Comparison of ENCODE assay signal across 18 cellular contexts in the genomic region with DNA sequence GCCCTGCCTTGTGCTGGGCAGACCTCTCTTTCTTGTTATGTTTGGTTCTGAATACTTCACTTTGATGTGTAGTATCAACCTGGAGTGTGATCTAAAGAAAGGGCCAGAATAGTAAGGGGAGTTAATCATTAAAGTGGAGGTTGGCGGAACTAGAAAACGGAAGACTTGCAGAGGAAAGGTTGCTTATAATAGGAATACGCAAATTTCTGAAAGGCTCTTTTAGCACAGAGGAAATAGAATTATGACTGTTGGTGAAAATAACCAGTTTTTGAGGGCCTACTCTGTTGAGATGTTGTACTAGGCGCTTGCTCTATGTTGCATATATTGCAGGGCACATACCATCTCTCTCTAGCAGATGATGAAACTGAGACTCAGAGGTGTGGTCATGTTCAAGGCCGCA.
A peak's percentile ranks its signal among the peaks of the same experiment; 100 is the strongest.
DNase-seq lines count a peak whose midpoint lies in the region; ATAC-seq and TF ChIP-seq lines count a peak whose summit lies in the region.
"Had no signal": no experiment of that assay in that cellular context is flagged by ENCODE, and none has a peak within 500 bp of the region (broad histone marks: within the 10 kb centered on the region; RNA-seq: fewer than 3 reads in every experiment).

No MANE protein-coding gene starts in this region.

- peak; percentile 6 for TF ChIP-seq POLR2A in GM15510 (IDR thresholded peaks at IDR 0.05; ENCODE audit: borderline replicate concordance, extremely low read depth, insufficient read length)

- peaks cover 11% of the 10 kb centered on the region for H3K4me1 Mint-ChIP-seq in T-helper 2 cell treated with Interferon-gamma antibody and Interleukin-4, amounts not matched to agents 5 μg/mL and 100 μg/mL, for 36 hours (ENCODE audit: low read depth)

- no peak overlapping the region for H3K27ac Mint-ChIP-seq in T-helper 2 cell treated with Interferon-gamma antibody and Interleukin-4, amounts not matched to agents 5 μg/mL and 100 μg/mL, for 36 hours
- H3K27ac Mint-ChIP-seq: type B pancreatic cell had no signal

- no peaks in the 10 kb centered on the region for H3K9me3 Mint-ChIP-seq in T-helper 2 cell treated with Interferon-gamma antibody and Interleukin-4, amounts not matched to agents 5 μg/mL and 100 μg/mL, for 36 hours
- H3K9me3 Mint-ChIP-seq: type B pancreatic cell had no signal

- peak; percentile 96 for ATAC-seq in GM19438 (IDR thresholded peaks at IDR 0.05; ENCODE audit: low read depth, unreplicated experiment)
- peak; percentile 71 for ATAC-seq in HG02852 (IDR thresholded peaks at IDR 0.05; ENCODE audit: unreplicated experiment)
- ATAC-seq in HG03571 (IDR thresholded peaks at IDR 0.05; ENCODE audit: unreplicated experiment): peak; percentile 84
- ATAC-seq: HepG2 had no signal

- H3K36me3 Mint-ChIP-seq in T-helper 2 cell treated with Interferon-gamma antibody and Interleukin-4, amounts not matched to agents 5 μg/mL and 100 μg/mL, for 36 hours (ENCODE audit: low read depth): peaks cover 33% of the 10 kb centered on the region

- H3K27me3 Mint-ChIP-seq in T-helper 2 cell treated with Interferon-gamma antibody and Interleukin-4, amounts not matched to agents 5 μg/mL and 100 μg/mL, for 36 hours (ENCODE audit: low read depth): no peaks in the 10 kb centered on the region
- H3K27me3 Mint-ChIP-seq: type B pancreatic cell had no signal

- H3K4me3 Mint-ChIP-seq in T-helper 2 cell treated with Interferon-gamma antibody and Interleukin-4, amounts not matched to agents 5 μg/mL and 100 μg/mL, for 36 hours: no peak overlapping the region
- H3K4me3 Mint-ChIP-seq: type B pancreatic cell had no signal

- DNase-seq in iPS-NIHi11 (ENCODE audit: low spot score): no peak
- no peak for DNase-seq in T-helper 2 cell treated with Interferon-gamma antibody and Interleukin-4, amounts not matched to agents 5 μg/mL and 100 μg/mL, for 36 hours (ENCODE audit: low spot score)
- no peak for DNase-seq in cerebellar nuclear complex (lab: John Stamatoyannopoulos, UW)
- DNase-seq in foreskin melanocyte: no peak
- DNase-seq: activated CD4-positive, alpha-beta T cell treated with anti-CD3 and anti-CD28 coated beads, Interleukin-2, amount 50 U/mL, for 4 hours; activated effector memory CD4-positive, alpha-beta T cell treated with anti-CD3 and anti-CD28 coated beads, Interleukin-2, amount 50 U/mL, for 16 hours; COR-L47; kidney glomerular epithelial cell; NCI-H1105; NCI-H446 treated with DMSO at 0.1 percent for 48 hours; PC-9; T-helper 1 cell had no signal
